ENCODE assay signal across 37 cellular contexts in the genomic region with DNA sequence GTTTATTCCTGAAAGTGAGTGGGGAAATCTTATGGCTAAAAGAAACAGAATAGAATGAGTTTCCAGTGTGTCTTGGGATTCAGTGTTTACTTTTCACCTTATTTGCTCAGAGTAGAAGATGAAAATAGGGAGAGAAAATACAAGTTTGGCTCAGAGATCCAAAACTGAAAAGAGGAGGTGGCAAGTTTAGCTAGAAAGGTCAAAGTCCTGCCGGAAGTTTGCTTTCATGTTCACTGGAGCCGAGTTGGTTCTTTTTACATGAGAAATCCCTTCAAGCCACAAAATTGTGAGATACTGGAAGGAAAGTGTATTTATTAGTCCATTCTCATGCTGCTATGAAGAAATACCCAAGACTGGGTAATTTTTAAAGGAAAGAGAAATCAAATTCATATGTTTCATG.
"Had no signal": no experiment of that assay in that cellular context is flagged by ENCODE, and none has a peak within 500 bp of the region (broad histone marks: within the 10 kb centered on the region; RNA-seq: fewer than 3 reads in every experiment).

No MANE protein-coding gene starts in this region.

- H3K4me3 ChIP-seq: adrenal gland, body of pancreas, breast epithelium, PC-9 had no signal

- H3K4me2 ChIP-seq: PC-9 had no signal

- DNase-seq: activated B cell treated with CpG ODN at 0.5 μM for 24 hours; activated CD4-positive, alpha-beta memory T cell treated with anti-CD3 and anti-CD28 coated beads for 36 hours; activated CD4-positive, alpha-beta T cell treated with anti-CD3 and anti-CD28 coated beads for 4 hours; activated CD4-positive, alpha-beta T cell treated with anti-CD3 and anti-CD28 coated beads, Interleukin-2, amount 50 U/mL, for 1 hour; activated CD4-positive, CD25-positive, alpha-beta regulatory T cell treated with anti-CD3 and anti-CD28 coated beads, Interleukin-2, amount 50 U/mL, for 72 hours; activated CD8-positive, alpha-beta memory T cell treated with anti-CD3 and anti-CD28 coated beads, Interleukin-2, amount 50 U/mL, for 4 hours; activated gamma-delta T cell treated with Interleukin-2 at 50 U/mL for 16 hours; activated naive CD4-positive, alpha-beta T cell treated with anti-CD3 and anti-CD28 coated beads for 36 hours; activated T-cell treated with anti-CD3 and anti-CD28 coated beads for 4 hours; activated T-cell treated with anti-CD3 and anti-CD28 coated beads, Interleukin-2, amount 50 U/mL, for 4 hours; adrenal gland; NCI-H1048; NCI-H1105 treated with DMSO at 0.1 percent for 48 hours; NCI-H1436; NCI-H1694; NCI-H1930; NCI-H2081 treated with DMSO at 0.1 percent for 48 hours; NCI-H226; NCI-H446 treated with DMSO at 0.1 percent for 48 hours; NCI-H524; NCI-H69; NCI-H82; NK-92 treated with Interleukin-12 subunit alpha and Interleukin-12 subunit beta, amount 100 ng/mL, for 24 hours; PC-9; SIG-M5; SW 1271; T-helper 1 cell; T-helper 2 cell; T-helper 9 cell had no signal

- H3K9me3 ChIP-seq: adrenal gland, body of pancreas had no signal

- H3K4me1 ChIP-seq: adrenal gland, breast epithelium had no signal

- H3K27ac ChIP-seq: adrenal gland, breast epithelium, PC-9, RWPE1, VCaP had no signal

- H2AFZ ChIP-seq: PC-9 had no signal

- H3K36me3 ChIP-seq: adrenal gland, breast epithelium had no signal

- ATAC-seq: activated naive CD4-positive, alpha-beta T cell treated with anti-CD3 and anti-CD28 coated beads, Interleukin-2, amount 50 U/mL, for 72 hours; activated T-cell treated with anti-CD3 and anti-CD28 coated beads, Interleukin-2, amount 50 U/mL, for 4 hours; body of pancreas; Right ventricle myocardium inferior had no signal

- H3K27me3 ChIP-seq: adrenal gland, body of pancreas, breast epithelium had no signal

- FAIRE-seq: astrocyte, RCC 7860 had no signal
